ENCODE assay signal across 1 cellular context in genomic region chr6:125798734-125799510, GRCh38.
TF ChIP-seq lines count a peak whose summit lies in the region.

No MANE protein-coding gene starts in this region.

TF ChIP-seq in GM12878, 131 proteins besides CTCF, POLR2A, EP300 and RAD21 (continued from another document):
- TF ChIP-seq E2F8 (IDR thresholded peaks at IDR 0.05; ENCODE audit: low read depth, partially characterized antibody) (no peak), MTA3 (IDR thresholded peaks at IDR 0.05; ENCODE audit: borderline replicate concordance, low read length) (peak; percentile 51; the same call in 1 of the 2 replicates), STAT1 (conservative IDR thresholded peaks at IDR 0.05) (no peak), TCF7 (IDR thresholded peaks at IDR 0.05; ENCODE audit: borderline replicate concordance) (no peak), RAD51 (IDR thresholded peaks at IDR 0.05) (no peak; the same call in 1 of the 2 replicates), ASH2L (IDR thresholded peaks at IDR 0.05; ENCODE audit: borderline replicate concordance, low read depth) (0 out of 2 replicates have a peak, but pooled peaks have one; percentile 40)
TF ChIP-seq in GM12878: peak in this region for 40.
